ENCODE assay signal across 8 cellular contexts in genomic region chr1:39902121-39902807, GRCh38.
A peak's percentile ranks its signal among the peaks of the same experiment; 100 is the strongest.
DNase-seq lines count a peak whose midpoint lies in the region; TF ChIP-seq lines count a peak whose summit lies in the region.

No MANE protein-coding gene starts in this region.

- H3K4me3 ChIP-seq in GM06990 (replicated peaks; ENCODE audit: low read depth, low read length) (peak overlapping the region; percentile 79), HEK293 (ENCODE audit: low read depth, low read length) (peak overlapping the region; percentile 73)

- TF ChIP-seq CTCF in GM06990 (IDR thresholded peaks at IDR 0.05; ENCODE audit: insufficient read depth, low read length, poor library complexity, severe bottlenecking) (peak; percentile 82), HEK293 (tag by site-specific recombination; IDR thresholded peaks at IDR 0.05) (peak; percentile 96)

- H3K36me3 ChIP-seq in GM06990 (ENCODE audit: control insufficient read depth, insufficient read depth, low read length), result no peaks in the 10 kb centered on the region
- H3K36me3 ChIP-seq in HEK293 (ENCODE audit: control insufficient read depth in 2 of 2, insufficient read depth in 1 of 2, low read length in 2 of 2), result no peaks in the 10 kb centered on the region

- no peak overlapping the region; the same call in 1 of the 2 replicates for H3K27ac ChIP-seq in HEK293 (ENCODE audit: extremely low read depth, low read depth, low read length)

- CTCF ChIA-PET in HEK293 (lab: Yijun Ruan, JAX), result interaction anchor here (0.6 to 5.0 kb wide), 40 partner anchors 9 to 737 kb away, joined by 3 to 69 read pairs (median 4); no protein-coding TSS in a partner anchor

- POLR2A ChIA-PET in HEK293 (lab: Yijun Ruan, JAX), result interaction anchor here (0.6 to 2.9 kb wide), 9 partner anchors 9 to 164 kb away, joined by 3 to 22 read pairs (median 3); partner anchors contain the start of genes CAP1, PPIE and TRIT1

- H3K9me3 ChIP-seq in HEK293 (ENCODE audit: control insufficient read depth, insufficient read depth, low read depth, low read length), result no peaks in the 10 kb centered on the region

- DNase-seq in GM06990 (ENCODE audit: extremely low read depth, insufficient read length) (no peak), NCI-H146 (lab: John Stamatoyannopoulos, UW) (peak; percentile 79), UCSD-AML1 (lab: John Stamatoyannopoulos, UW; ENCODE audit: unreplicated experiment) (peak; percentile 50), T47D (ENCODE audit: low read depth in 1 of 2, low spot score in 1 of 2) (peak; percentile 59 to 85), islet precursor cell (peak; percentile 81), OCI-M2 (lab: John Stamatoyannopoulos, UW; ENCODE audit: unreplicated experiment) (no peak)
- peak; percentile 76 for DNase-seq in stimulated activated CD4-positive, alpha-beta T cell treated with anti-CD3 and anti-CD28 coated beads, Interleukin-15, amount 100 ng/mL, for 24 hours

- H3K4me1 ChIP-seq in HEK293 (ENCODE audit: control insufficient read depth, insufficient read depth, low read length), result 0 out of 2 replicates have a peak, but pooled peaks cover 2% of the 10 kb centered on the region

- no peaks in the 10 kb centered on the region; the same call in 1 of the 2 replicates for H3K27me3 ChIP-seq in GM06990 (replicated peaks; ENCODE audit: control insufficient read depth, insufficient read depth, low read length)

- in situ Hi-C loops in T47D (cut with HindIII; ENCODE audit: low pct_unique_long_range_greater_than_20kb, low sequenced_read_pairs), result no loop called here

TF ChIP-seq in HEK293, 187 proteins besides CTCF, POLR2A, EP300 and RAD21 (continues in another document):
- peak; percentile 45; the same call in 1 of the 2 replicates for TF ChIP-seq ZSCAN30 (tag by site-specific recombination; IDR thresholded peaks at IDR 0.05)
- TF ChIP-seq ZBTB44 (tag by site-specific recombination; IDR thresholded peaks at IDR 0.05), result 0 out of 2 replicates have a peak, but pooled peaks have one; percentile 25
- no peak for TF ChIP-seq SALL2 (tag by site-specific recombination; IDR thresholded peaks at IDR 0.05; ENCODE audit: borderline replicate concordance)
- peak; percentile 63 for TF ChIP-seq OSR2 (tag by site-specific recombination; IDR thresholded peaks at IDR 0.05)
- TF ChIP-seq GLIS1 (tag by site-specific recombination; IDR thresholded peaks at IDR 0.05), result peak; percentile 82
- TF ChIP-seq KLF7 (tag by site-specific recombination; IDR thresholded peaks at IDR 0.05; ENCODE audit: borderline replicate concordance), result peak; percentile 63; the same call in 1 of the 2 replicates
- TF ChIP-seq ZNF133 (tag by site-specific recombination; IDR thresholded peaks at IDR 0.05), result no peak
- TF ChIP-seq ZBTB6 (tag by site-specific recombination; IDR thresholded peaks at IDR 0.05), result peak; percentile 54; the same call in 1 of the 2 replicates
- TF ChIP-seq ZNF501 (tag by site-specific recombination; IDR thresholded peaks at IDR 0.05), result peak; percentile 48; the same call in 1 of the 2 replicates
- no peak for TF ChIP-seq ZNF37A (tag by site-specific recombination; IDR thresholded peaks at IDR 0.05)
- peak; percentile 77; the same call in 1 of the 2 replicates for TF ChIP-seq ZNF394 (tag by site-specific recombination; IDR thresholded peaks at IDR 0.05; ENCODE audit: borderline replicate concordance)
- TF ChIP-seq PBX3 (CRISPR knock-in tag; IDR thresholded peaks at IDR 0.05), result no peak
- peak; percentile 48 for TF ChIP-seq ZXDB (tag by site-specific recombination; IDR thresholded peaks at IDR 0.05)
- no peak for TF ChIP-seq MEIS1 (CRISPR knock-in tag; IDR thresholded peaks at IDR 0.05; ENCODE audit: borderline replicate concordance)
- TF ChIP-seq YY2 (tag by site-specific recombination; IDR thresholded peaks at IDR 0.05), result no peak
- no peak for TF ChIP-seq ZNF354C (tag by site-specific recombination; IDR thresholded peaks at IDR 0.05; ENCODE audit: borderline replicate concordance, low read depth)
- TF ChIP-seq ZNF843 (tag by site-specific recombination; IDR thresholded peaks at IDR 0.05), result peak; percentile 44; the same call in 1 of the 2 replicates
- peak; percentile 94 for TF ChIP-seq HIC1 (tag by site-specific recombination; IDR thresholded peaks at IDR 0.05)
- TF ChIP-seq ZBTB8A (tag by site-specific recombination; IDR thresholded peaks at IDR 0.05), result peak; percentile 97
- peak; percentile 51; the same call in 1 of the 2 replicates for TF ChIP-seq ZNF24 (tag by site-specific recombination; IDR thresholded peaks at IDR 0.05)
- TF ChIP-seq ZNF76 (tag by site-specific recombination; IDR thresholded peaks at IDR 0.05; ENCODE audit: borderline replicate concordance, low read depth), result peak; percentile 80; the same call in 1 of the 2 replicates
- peak; percentile 85; the same call in 1 of the 2 replicates for TF ChIP-seq ZFP37 (tag by site-specific recombination; IDR thresholded peaks at IDR 0.05)
- peak; percentile 76 for TF ChIP-seq ZNF335 (tag by site-specific recombination; conservative IDR thresholded peaks at IDR 0.05)
- TF ChIP-seq ZNF558 (tag by site-specific recombination; IDR thresholded peaks at IDR 0.05), result no peak
- TF ChIP-seq, protein P1, sequence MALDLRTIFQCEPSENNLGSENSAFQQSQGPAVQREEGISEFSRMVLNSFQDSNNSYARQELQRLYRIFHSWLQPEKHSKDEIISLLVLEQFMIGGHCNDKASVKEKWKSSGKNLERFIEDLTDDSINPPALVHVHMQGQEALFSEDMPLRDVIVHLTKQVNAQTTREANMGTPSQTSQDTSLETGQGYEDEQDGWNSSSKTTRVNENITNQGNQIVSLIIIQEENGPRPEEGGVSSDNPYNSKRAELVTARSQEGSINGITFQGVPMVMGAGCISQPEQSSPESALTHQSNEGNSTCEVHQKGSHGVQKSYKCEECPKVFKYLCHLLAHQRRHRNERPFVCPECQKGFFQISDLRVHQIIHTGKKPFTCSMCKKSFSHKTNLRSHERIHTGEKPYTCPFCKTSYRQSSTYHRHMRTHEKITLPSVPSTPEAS (tag by site-specific recombination; IDR thresholded peaks at IDR 0.05), result no peak
- no peak for TF ChIP-seq ZNF404 (tag by site-specific recombination; IDR thresholded peaks at IDR 0.05)
- TF ChIP-seq ZNF184 (tag by site-specific recombination; IDR thresholded peaks at IDR 0.05), result no peak
- 0 out of 2 replicates have a peak, but pooled peaks have one; percentile 14 for TF ChIP-seq ZNF580 (tag by site-specific recombination; IDR thresholded peaks at IDR 0.05)
- peak; percentile 88 for TF ChIP-seq KLF16 (tag by site-specific recombination; IDR thresholded peaks at IDR 0.05)
- no peak for TF ChIP-seq ZNF555 (tag by site-specific recombination; conservative IDR thresholded peaks at IDR 0.05)

Comparison
In these comparisons a context has a peak if more than half of its experiments do, and no peak if none do; other contexts are left out.
1. DNase-seq: peak in NCI-H146 (single experiment), UCSD-AML1 (single experiment), T47D (2 of 2), islet precursor cell (single experiment) and stimulated activated CD4-positive, alpha-beta T cell treated with anti-CD3 and anti-CD28 coated beads, Interleukin-15, amount 100 ng/mL, for 24 hours (single experiment); none in GM06990 (single experiment) and OCI-M2 (single experiment).